Comparison of ENCODE assay signal across 11 cellular contexts in the genomic region with DNA sequence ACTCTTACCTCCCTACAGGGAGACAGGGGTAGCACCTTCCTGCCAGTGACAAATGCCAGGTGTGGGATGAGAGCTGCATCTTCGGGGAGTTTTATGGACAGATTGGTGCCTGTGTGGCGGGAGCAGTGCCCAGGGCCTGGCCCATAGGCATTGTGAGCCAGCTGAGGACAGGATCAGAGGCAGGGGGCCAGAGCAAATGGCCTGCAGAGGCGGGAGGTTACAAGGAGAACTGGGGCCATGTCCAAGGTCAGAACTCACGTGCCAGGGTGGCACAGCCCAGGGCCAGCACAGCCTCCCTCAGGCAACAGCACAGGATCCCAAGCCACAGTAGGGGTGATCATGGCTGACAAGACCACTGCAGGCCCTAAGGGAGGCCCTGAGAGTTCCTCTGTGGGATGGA. TPM values are rescaled to one million over a fixed set of nuclear protein-coding genes. Genes with fewer than 3 reads are reported as not detected.
DNase-seq lines count a peak whose midpoint lies in the region; ATAC-seq and TF ChIP-seq lines count a peak whose summit lies in the region.
"Had no signal": no experiment of that assay in that cellular context is flagged by ENCODE, and none has a peak within 500 bp of the region (broad histone marks: within the 10 kb centered on the region; RNA-seq: fewer than 3 reads in every experiment).

No MANE protein-coding gene starts in this region.

- peaks cover 16% of the 10 kb centered on the region for H3K4me1 ChIP-seq in hepatocyte (ENCODE audit: insufficient read depth)

- no peaks in the 10 kb centered on the region for H3K36me3 ChIP-seq in hepatocyte (replicated peaks; ENCODE audit: insufficient read depth, low read depth)

- no TSS peak for BruUV-seq in Calu3 (replicated peaks; lab: Mats Ljungman, UMichigan)

- H3K36me3 Mint-ChIP-seq in Calu3 (ENCODE audit: insufficient read depth, unreplicated experiment) = peaks cover 25% of the 10 kb centered on the region
- peaks cover 94% of the 10 kb centered on the region for H3K36me3 Mint-ChIP-seq in activated B cell treated with CpG ODN at 0.5 μM for 24 hours (ENCODE audit: low read depth)

- H3K4me1 Mint-ChIP-seq in Calu3 (ENCODE audit: low read depth, unreplicated experiment) (peaks cover 23% of the 10 kb centered on the region), activated B cell treated with CpG ODN at 0.5 μM for 24 hours (peaks cover 25% of the 10 kb centered on the region)

- ATAC-seq in activated B cell treated with CpG ODN at 0.5 μM for 24 hours (ENCODE audit: low read depth) (no peak), HG02798 (IDR thresholded peaks at IDR 0.05; ENCODE audit: poor library complexity, unreplicated experiment) (no peak)

- no peak for TF ChIP-seq CTCF in Calu3 (IDR thresholded peaks at IDR 0.05; ENCODE audit: unreplicated experiment)
- TF ChIP-seq CTCF in activated B cell treated with CpG ODN at 0.5 μM for 24 hours (IDR thresholded peaks at IDR 0.05) = no peak
- TF ChIP-seq CTCF in hepatocyte (IDR thresholded peaks at IDR 0.05; ENCODE audit: poor library complexity) = no peak
- TF ChIP-seq CTCF in GM10266 (IDR thresholded peaks at IDR 0.05; ENCODE audit: control insufficient read depth, insufficient read depth, low read depth, missing control alignments) = no peak

- no peaks in the 10 kb centered on the region for H3K9me2 ChIP-seq in hepatocyte (replicated peaks; ENCODE audit: insufficient read depth)

- no peak overlapping the region for H2AFZ ChIP-seq in hepatocyte

- intact Hi-C loops in Calu3 (cut with micrococcal nuclease; ENCODE audit: unreplicated experiment) = no loop called here
- intact Hi-C loops in activated B cell treated with CpG ODN at 0.5 μM for 24 hours (cut with micrococcal nuclease) = no loop called here

- peaks cover 5% of the 10 kb centered on the region for H3K79me2 ChIP-seq in hepatocyte

- DNase-seq in Calu3 = no peak
- no peak for DNase-seq in activated B cell treated with CpG ODN at 0.5 μM for 24 hours
- DNase-seq in hepatocyte (ENCODE audit: low spot score) = no peak
- DNase-seq in NCI-H524 treated with DMSO at 0.1 percent for 48 hours (lab: John Stamatoyannopoulos, UW) = no peak
- DNase-seq in GM10266 (ENCODE audit: extremely low spot score) = no peak
- DNase-seq in NCI-H446 treated with DMSO at 0.1 percent for 48 hours (lab: John Stamatoyannopoulos, UW) = no peak
- DNase-seq: NCI-H2029, RPMI8226 had no signal

- no peaks in the 10 kb centered on the region for H4K20me1 ChIP-seq in hepatocyte (ENCODE audit: insufficient read depth, poor library complexity, severe bottlenecking)

- H3K4me3 Mint-ChIP-seq in Calu3 (ENCODE audit: low read depth, unreplicated experiment) (peak overlapping the region; percentile 7), activated B cell treated with CpG ODN at 0.5 μM for 24 hours (no peak overlapping the region)
- H3K4me3 Mint-ChIP-seq: activated naive CD8-positive, alpha-beta T cell had no signal

- peak overlapping the region; percentile 45 for H3K27ac Mint-ChIP-seq in Calu3 (ENCODE audit: unreplicated experiment)
- H3K27ac Mint-ChIP-seq in activated B cell treated with CpG ODN at 0.5 μM for 24 hours = peak overlapping the region; percentile 24
- H3K27ac Mint-ChIP-seq: activated naive CD8-positive, alpha-beta T cell had no signal

- H3K27ac ChIP-seq in hepatocyte (peak overlapping the region; percentile 94), skin epidermis (peak overlapping the region in 14 of 21 experiments; percentile 0 to 76 (median 39))

- H3K9me3 Mint-ChIP-seq in Calu3 (ENCODE audit: low read depth, unreplicated experiment) (no peaks in the 10 kb centered on the region), activated B cell treated with CpG ODN at 0.5 μM for 24 hours (no peaks in the 10 kb centered on the region)

- no peaks in the 10 kb centered on the region for H3K27me3 ChIP-seq in hepatocyte

- WGBS in hepatocyte (ENCODE audit: low lambda C conversion rate, missing lambda C conversion rate) = 91% methylated on average over 4 of the region's 4 CpGs

- no peak overlapping the region for H3K4me2 ChIP-seq in hepatocyte

- H3K27me3 Mint-ChIP-seq in Calu3 (ENCODE audit: unreplicated experiment) = no peaks in the 10 kb centered on the region
- no peaks in the 10 kb centered on the region for H3K27me3 Mint-ChIP-seq in activated B cell treated with CpG ODN at 0.5 μM for 24 hours
- H3K27me3 Mint-ChIP-seq: activated naive CD8-positive, alpha-beta T cell had no signal

- H3K9me3 ChIP-seq in hepatocyte (ENCODE audit: low read depth) = no peaks in the 10 kb centered on the region

- POLR2A ChIA-PET in activated B cell treated with CpG ODN at 0.5 μM for 24 hours (lab: Charles Lee) = interaction anchor here (1.4 kb wide), 1 partner anchor 13 kb away, joined by 4 read pairs; no protein-coding TSS in a partner anchor

- no peak overlapping the region for H3K4me3 ChIP-seq in hepatocyte
- H3K4me3 ChIP-seq in skin epidermis = no peak overlapping the region

- CTCF ChIA-PET in Calu3 (lab: Charles Lee) = interaction anchor here (0.8 to 1.6 kb wide), 2 partner anchors 10 to 12 kb away, joined by 5 read pairs; no protein-coding TSS in a partner anchor
- CTCF ChIA-PET in activated B cell treated with CpG ODN at 0.5 μM for 24 hours (lab: Charles Lee) = no interaction called here

RNA-seq across cellular contexts. Expression of a gene that starts 14.7 kb away (rescaled TPM):
- total RNA-seq in Calu3 (2022) (26.2 and 28.4 TPM in 2 replicates), activated B cell treated with CpG ODN at 0.5 μM for 24 hours (117 and 127 TPM in 2 replicates), hepatocyte (13.7 and 14.7 TPM in 2 replicates)
- 20.4 and 24.2 TPM in 2 replicates for polyA plus RNA-seq in hepatocyte

RNA-seq across cellular contexts. Expression of a gene that starts 40.2 kb away (rescaled TPM):
- total RNA-seq in Calu3 (2022) = 99.8 and 108 TPM in 2 replicates
- total RNA-seq in activated B cell treated with CpG ODN at 0.5 μM for 24 hours = 48.0 and 50.7 TPM in 2 replicates
- 196 and 203 TPM in 2 replicates for total RNA-seq in hepatocyte
- 144 and 161 TPM in 2 replicates for polyA plus RNA-seq in hepatocyte
